ENCODE assay signal across 14 cellular contexts in the genomic region with DNA sequence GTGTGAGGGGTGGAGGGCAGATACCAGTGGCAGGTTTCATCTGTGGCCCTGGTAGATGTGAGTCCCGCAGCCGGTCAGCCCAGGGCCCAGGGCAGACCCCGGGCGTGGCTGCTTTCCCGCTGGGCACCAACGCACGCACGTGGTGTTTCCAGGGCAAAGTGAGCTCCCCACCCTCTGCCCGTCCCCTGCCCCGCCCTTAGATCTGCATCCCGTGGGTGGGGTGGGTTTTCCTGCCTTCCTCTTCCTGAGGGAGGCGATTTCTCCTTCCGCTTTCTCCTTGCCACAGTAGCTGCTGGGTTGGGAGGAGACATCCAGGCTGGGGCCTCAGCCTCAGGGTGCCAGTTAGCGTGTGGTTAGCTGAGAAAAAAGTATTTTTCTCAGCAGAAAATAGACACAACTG. TPM values are rescaled to one million over a fixed set of nuclear protein-coding genes. Genes with fewer than 3 reads are reported as not detected.
DNase-seq lines count a peak whose midpoint lies in the region; ATAC-seq and TF ChIP-seq lines count a peak whose summit lies in the region.
"Had no signal": no experiment of that assay in that cellular context is flagged by ENCODE, and none has a peak within 500 bp of the region (broad histone marks: within the 10 kb centered on the region; RNA-seq: fewer than 3 reads in every experiment).

No MANE protein-coding gene starts in this region.

- WGBS in upper lobe of left lung, 2 donors, result 44 to 48% methylated on average over 13 to 14 of the region's 14 CpGs
- 75 to 92% (median 86%) methylated on average over 14 of the region's 14 CpGs for WGBS in ovary, 3 donors

- CTCF ChIA-PET in activated B cell treated with CpG ODN at 0.5 μM for 24 hours (lab: Charles Lee), result no interaction called here

- no peaks in the 10 kb centered on the region for H3K27me3 Mint-ChIP-seq in activated T-cell treated with anti-CD3 and anti-CD28 coated beads, Interleukin-2, amount 50 U/mL, for 24 hours
- H3K27me3 Mint-ChIP-seq in activated B cell treated with CpG ODN at 0.5 μM for 24 hours, result no peaks in the 10 kb centered on the region
- no peaks in the 10 kb centered on the region for H3K27me3 Mint-ChIP-seq in memory B cell

- no peaks in the 10 kb centered on the region for H3K9me3 Mint-ChIP-seq in activated T-cell treated with anti-CD3 and anti-CD28 coated beads, Interleukin-2, amount 50 U/mL, for 24 hours
- H3K9me3 Mint-ChIP-seq in activated B cell treated with CpG ODN at 0.5 μM for 24 hours (no peaks in the 10 kb centered on the region), memory B cell (no peaks in the 10 kb centered on the region)
- H3K9me3 Mint-ChIP-seq: HFFc6 had no signal

- no peak overlapping the region for H3K4me3 Mint-ChIP-seq in activated T-cell treated with anti-CD3 and anti-CD28 coated beads, Interleukin-2, amount 50 U/mL, for 24 hours
- H3K4me3 Mint-ChIP-seq in activated B cell treated with CpG ODN at 0.5 μM for 24 hours, result no peak overlapping the region
- H3K4me3 Mint-ChIP-seq in memory B cell, result no peak overlapping the region
- H3K4me3 Mint-ChIP-seq: HFFc6 had no signal

- TF ChIP-seq CTCF in activated B cell treated with CpG ODN at 0.5 μM for 24 hours (IDR thresholded peaks at IDR 0.05) (no peak), upper lobe of left lung (IDR thresholded peaks at IDR 0.05) (no peak), ovary (IDR thresholded peaks at IDR 0.05) (no peak)

- peak overlapping the region; percentile 59 for H3K27ac Mint-ChIP-seq in activated T-cell treated with anti-CD3 and anti-CD28 coated beads, Interleukin-2, amount 50 U/mL, for 24 hours
- H3K27ac Mint-ChIP-seq in activated B cell treated with CpG ODN at 0.5 μM for 24 hours (peak overlapping the region; percentile 72), memory B cell (peak overlapping the region; percentile 75)
- H3K27ac Mint-ChIP-seq: HFFc6 had no signal

- peaks cover 41% of the 10 kb centered on the region for H3K36me3 Mint-ChIP-seq in activated T-cell treated with anti-CD3 and anti-CD28 coated beads, Interleukin-2, amount 50 U/mL, for 24 hours (ENCODE audit: low read depth)
- H3K36me3 Mint-ChIP-seq in activated B cell treated with CpG ODN at 0.5 μM for 24 hours (ENCODE audit: low read depth) (peaks cover 17% of the 10 kb centered on the region), memory B cell (peaks cover 10% of the 10 kb centered on the region)

- ATAC-seq in activated B cell treated with CpG ODN at 0.5 μM for 24 hours (ENCODE audit: low read depth) (no peak), memory B cell (ENCODE audit: low read depth) (no peak), upper lobe of left lung (ENCODE audit: low FRiP score in 2 of 2) (peak; percentile 31 to 64), HG03280 (IDR thresholded peaks at IDR 0.05; ENCODE audit: unreplicated experiment) (no peak)

- H3K27ac ChIP-seq in upper lobe of left lung (peak overlapping the region; percentile 68 to 84 (median 76)), ovary (no peak overlapping the region)

- H3K36me3 ChIP-seq in upper lobe of left lung (peaks cover 0 to 8% (median 2%) of the 10 kb centered on the region in 4 donors), ovary (no peaks in the 10 kb centered on the region)

- POLR2A ChIA-PET in activated B cell treated with CpG ODN at 0.5 μM for 24 hours (lab: Charles Lee), result interaction anchor here (0.6 to 2.7 kb wide), 3 partner anchors 8 to 19 kb away, joined by 3 to 11 read pairs (median 4); no protein-coding TSS in a partner anchor

- no peaks in the 10 kb centered on the region for H3K9me3 ChIP-seq in upper lobe of left lung
- H3K9me3 ChIP-seq in ovary, result no peaks in the 10 kb centered on the region

- intact Hi-C loops in activated B cell treated with CpG ODN at 0.5 μM for 24 hours (cut with micrococcal nuclease), result no loop called here
- intact Hi-C loops in ovary (cut with DNase I), result no loop called here

- no peak overlapping the region for H3K4me3 ChIP-seq in upper lobe of left lung
- H3K4me3 ChIP-seq in ovary, result no peak overlapping the region

- TF ChIP-seq EP300 in upper lobe of left lung (IDR thresholded peaks at IDR 0.05) (peak in 2 of 4 donors; percentile 38 to 80), ovary (IDR thresholded peaks at IDR 0.05) (no peak)

- no peak for TF ChIP-seq POLR2A in upper lobe of left lung (IDR thresholded peaks at IDR 0.05)
- no peak for TF ChIP-seq POLR2A in ovary (IDR thresholded peaks at IDR 0.05)

- peaks cover 49% of the 10 kb centered on the region for H3K4me1 Mint-ChIP-seq in activated T-cell treated with anti-CD3 and anti-CD28 coated beads, Interleukin-2, amount 50 U/mL, for 24 hours (ENCODE audit: low read depth)
- peaks cover 50% of the 10 kb centered on the region for H3K4me1 Mint-ChIP-seq in activated B cell treated with CpG ODN at 0.5 μM for 24 hours
- H3K4me1 Mint-ChIP-seq in memory B cell, result peaks cover 39% of the 10 kb centered on the region

- H3K27me3 ChIP-seq in upper lobe of left lung, result no peaks in the 10 kb centered on the region
- H3K27me3 ChIP-seq in ovary, result no peaks in the 10 kb centered on the region

- no peak for DNase-seq in activated T-cell treated with anti-CD3 and anti-CD28 coated beads, Interleukin-2, amount 50 U/mL, for 24 hours
- DNase-seq in activated T-cell treated with anti-CD3 and anti-CD28 coated beads for 4 hours, result no peak
- DNase-seq in activated B cell treated with CpG ODN at 0.5 μM for 24 hours, result no peak
- no peak for DNase-seq in memory B cell (ENCODE audit: low spot score in 2 of 2)
- peak; percentile 75 to 77 for DNase-seq in upper lobe of left lung
- no peak for DNase-seq in NCI-H2107 (lab: John Stamatoyannopoulos, UW)
- no peak for DNase-seq in ovary
- DNase-seq: foreskin fibroblast; HFFc6; islet precursor cell; NCI-H187 treated with DMSO at 0.1 percent for 48 hours; NK-92 treated with Interleukin-12 subunit alpha and Interleukin-12 subunit beta, amount 100 ng/mL, for 24 hours; T1000 had no signal

- H3K4me1 ChIP-seq in upper lobe of left lung, result peaks cover 57 to 83% (median 68%) of the 10 kb centered on the region in 4 donors
- no peaks in the 10 kb centered on the region for H3K4me1 ChIP-seq in ovary (ENCODE audit: insufficient read depth)

RNA-seq across cellular contexts. Expression of a gene that starts 49.6 kb away (rescaled TPM):
- total RNA-seq in activated B cell treated with CpG ODN at 0.5 μM for 24 hours (192 and 200 TPM in 2 replicates), upper lobe of left lung (100 to 1,000 TPM in 1 of 6 donors, 10 to 100 TPM in 4, 1 to 10 TPM in 1; 3.1 to 223 (median 46.0) TPM), ovary (100 to 1,000 TPM in 1 of 7 donors, 10 to 100 TPM in 6; 43.2 to 160 (median 55.7) TPM)
- polyA plus RNA-seq in ovary, result 100 to 1,000 TPM in 1 of 2 donors, 10 to 100 TPM in 1; 29.1 to 101 TPM

Comparison
In these comparisons a context has a peak if more than half of its experiments do, and no peak if none do; other contexts are left out.
1. DNase-seq: peak in upper lobe of left lung (2 of 2); none in activated T-cell treated with anti-CD3 and anti-CD28 coated beads, Interleukin-2, amount 50 U/mL, for 24 hours (single experiment), activated T-cell treated with anti-CD3 and anti-CD28 coated beads for 4 hours (single experiment), activated B cell treated with CpG ODN at 0.5 μM for 24 hours (single experiment), memory B cell (0 of 2), NCI-H2107 (single experiment) and ovary (0 of 5).
2. ATAC-seq: peak in upper lobe of left lung (2 of 2); none in activated B cell treated with CpG ODN at 0.5 μM for 24 hours (single experiment), memory B cell (single experiment) and HG03280 (single experiment).
3. H3K27ac ChIP-seq: peak in upper lobe of left lung (4 of 4); none in ovary (0 of 2).
4. Peak in every context shown above with its lines, with median percentiles within 50 percentile points of each other: H3K27ac Mint-ChIP-seq.